25 cellular contexts compared by ENCODE assay signal in the genomic region with DNA sequence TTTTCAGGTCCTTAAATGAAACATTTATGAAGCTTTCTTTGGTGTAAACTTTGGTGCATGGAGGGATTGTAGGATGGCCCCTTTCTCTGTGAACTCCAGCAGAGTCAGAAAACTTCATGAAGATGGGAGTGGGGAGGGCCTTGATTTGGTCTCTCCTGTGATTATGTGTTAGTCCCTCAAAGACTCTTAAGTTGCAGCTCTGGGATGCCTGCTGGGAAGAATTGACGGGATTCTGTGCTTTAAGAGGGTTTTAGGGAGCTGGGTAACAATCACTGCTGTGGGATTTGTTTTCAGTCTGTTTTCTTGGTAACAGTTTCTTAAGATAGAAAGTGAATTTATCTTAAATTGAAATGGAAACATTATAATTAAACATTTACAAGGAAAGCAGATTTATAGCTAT.
DNase-seq lines count a peak whose midpoint lies in the region; ATAC-seq and TF ChIP-seq lines count a peak whose summit lies in the region.
"Had no signal": no experiment of that assay in that cellular context is flagged by ENCODE, and none has a peak within 500 bp of the region (broad histone marks: within the 10 kb centered on the region; RNA-seq: fewer than 3 reads in every experiment).

No MANE protein-coding gene starts in this region.

- H3K27ac Mint-ChIP-seq in endodermal cell (no peak overlapping the region), neural crest cell (ENCODE audit: unreplicated experiment) (peak overlapping the region; percentile 52)
- no peak overlapping the region for H3K27ac Mint-ChIP-seq in naive thymus-derived CD8-positive, alpha-beta T cell
- H3K27ac Mint-ChIP-seq: CD14-positive monocyte; CD4-positive, alpha-beta memory T cell; CD4-positive, CD25-positive, alpha-beta regulatory T cell had no signal

- H3K36me3 Mint-ChIP-seq in endodermal cell (ENCODE audit: low read depth) (no peaks in the 10 kb centered on the region), neural crest cell (ENCODE audit: low read depth) (peaks cover 2% of the 10 kb centered on the region)
- no peaks in the 10 kb centered on the region for H3K36me3 Mint-ChIP-seq in naive thymus-derived CD8-positive, alpha-beta T cell
- H3K36me3 Mint-ChIP-seq: CD14-positive monocyte; CD4-positive, alpha-beta memory T cell; CD4-positive, CD25-positive, alpha-beta regulatory T cell; CD8-positive, alpha-beta memory T cell had no signal

- H3K27ac ChIP-seq in SK-N-MC (peak overlapping the region; percentile 29), endodermal cell (ENCODE audit: low read depth, low read length) (peak overlapping the region; percentile 56), SJCRH30 (no peak overlapping the region), coronary artery (no peak overlapping the region)
- H3K27ac ChIP-seq: BLaER1 had no signal

- H3K9me3 Mint-ChIP-seq in endodermal cell (peaks cover 11% of the 10 kb centered on the region), neural crest cell (no peaks in the 10 kb centered on the region)
- peaks cover 0 to 25% (median 5%) of the 10 kb centered on the region in 9 donors for H3K9me3 Mint-ChIP-seq in naive thymus-derived CD8-positive, alpha-beta T cell

- H3K9me3 ChIP-seq in SK-N-MC (ENCODE audit: low read depth, low read length) (peaks cover 2% of the 10 kb centered on the region; the same call in 1 of the 2 replicates), endodermal cell (ENCODE audit: control insufficient read depth, low read length) (peaks cover 10% of the 10 kb centered on the region), SJCRH30 (replicated peaks) (no peaks in the 10 kb centered on the region)
- H3K9me3 ChIP-seq: BE2C, BLaER1 had no signal

- WGBS in endodermal cell (ENCODE audit: insufficient coverage in 1 of 2, insufficient read length in 1 of 2), 2 experiments: 13% methylated on average over 1 of the region's 1 CpG; no CpG with 5 or more reads in 1 of the 2 experiments

- H3K27me3 Mint-ChIP-seq in endodermal cell (ENCODE audit: insufficient read depth) (peaks cover 17% of the 10 kb centered on the region), neural crest cell (ENCODE audit: low read depth) (peaks cover 56% of the 10 kb centered on the region)
- H3K27me3 Mint-ChIP-seq in naive thymus-derived CD8-positive, alpha-beta T cell: peaks cover 0 to 9% (median 3%) of the 10 kb centered on the region in 5 donors
- H3K27me3 Mint-ChIP-seq: CD4-positive, CD25-positive, alpha-beta regulatory T cell; CD8-positive, alpha-beta memory T cell had no signal

- ATAC-seq in naive thymus-derived CD8-positive, alpha-beta T cell: no peak
- ATAC-seq: GM12878 had no signal

- DNase-seq in SK-N-MC (ENCODE audit: low read depth, low spot score) (no peak), endodermal cell (peak; percentile 55), neural crest cell (ENCODE audit: low read depth, low spot score) (no peak), SJCRH30 (no peak), NCI-H1930 (lab: John Stamatoyannopoulos, UW) (no peak), coronary artery (ENCODE audit: low spot score) (no peak)
- DNase-seq in naive thymus-derived CD8-positive, alpha-beta T cell: no peak
- DNase-seq: 8988T; ACHN; BE2C; C1 segment of cervical spinal cord; CD4-positive, alpha-beta memory T cell; CD4-positive, CD25-positive, alpha-beta regulatory T cell; CD8-positive, alpha-beta memory T cell; COR-L47; DMS 273 treated with DMSO at 0.1 percent for 48 hours; DMS153; DMS53; DMS79; DND-41; EL; GDM1 had no signal

- TF ChIP-seq CTCF in endodermal cell (conservative IDR thresholded peaks at IDR 0.05) (no peak), neural crest cell (conservative IDR thresholded peaks at IDR 0.05) (no peak), coronary artery (IDR thresholded peaks at IDR 0.05) (no peak)

- H3K4me3 ChIP-seq in SK-N-MC (no peak overlapping the region), endodermal cell (ENCODE audit: low read length) (no peak overlapping the region), SJCRH30 (no peak overlapping the region), coronary artery (no peak overlapping the region)
- H3K4me3 ChIP-seq: BLaER1, GM12878 had no signal

- H3K4me1 ChIP-seq in endodermal cell (ENCODE audit: control insufficient read depth, insufficient read depth, low read length) (no peaks in the 10 kb centered on the region), SJCRH30 (no peaks in the 10 kb centered on the region)
- H3K4me1 ChIP-seq: BE2C, BLaER1 had no signal

- POLR2A ChIA-PET in naive thymus-derived CD8-positive, alpha-beta T cell (lab: Charles Lee): no interaction called here

- H3K4me3 Mint-ChIP-seq in endodermal cell: no peak overlapping the region
- no peak overlapping the region for H3K4me3 Mint-ChIP-seq in neural crest cell
- no peak overlapping the region for H3K4me3 Mint-ChIP-seq in naive thymus-derived CD8-positive, alpha-beta T cell
- H3K4me3 Mint-ChIP-seq: CD14-positive monocyte; CD4-positive, alpha-beta memory T cell; CD4-positive, CD25-positive, alpha-beta regulatory T cell; CD8-positive, alpha-beta memory T cell had no signal

- no peak overlapping the region for H3K9ac ChIP-seq in SK-N-MC (ENCODE audit: insufficient read length)
- H3K9ac ChIP-seq in endodermal cell (ENCODE audit: extremely low read depth, low read length, poor library complexity, severe bottlenecking): no peak overlapping the region
- H3K9ac ChIP-seq: BLaER1 had no signal

- H3K27me3 ChIP-seq in endodermal cell (ENCODE audit: control insufficient read depth, insufficient read depth, low read length, poor library complexity, severe bottlenecking) (peaks cover 24% of the 10 kb centered on the region), SJCRH30 (no peaks in the 10 kb centered on the region)
- H3K27me3 ChIP-seq: BE2C had no signal

- H3K4me1 Mint-ChIP-seq in endodermal cell: peaks cover 9% of the 10 kb centered on the region
- peaks cover 20% of the 10 kb centered on the region for H3K4me1 Mint-ChIP-seq in neural crest cell
- H3K4me1 Mint-ChIP-seq in naive thymus-derived CD8-positive, alpha-beta T cell: no peaks in the 10 kb centered on the region
- H3K4me1 Mint-ChIP-seq: CD14-positive monocyte; CD4-positive, alpha-beta memory T cell; CD4-positive, CD25-positive, alpha-beta regulatory T cell; CD8-positive, alpha-beta memory T cell had no signal

- H3K36me3 ChIP-seq in SK-N-MC (ENCODE audit: insufficient read depth, low read length) (peaks cover 32% of the 10 kb centered on the region), endodermal cell (ENCODE audit: control insufficient read depth, insufficient read depth, low read length) (no peaks in the 10 kb centered on the region), SJCRH30 (no peaks in the 10 kb centered on the region)
- H3K36me3 ChIP-seq: BE2C, BLaER1 had no signal

Comparison
In these comparisons a context has a peak if more than half of its experiments do, and no peak if none do; other contexts are left out.
1. H3K27ac ChIP-seq: peak in SK-N-MC (single experiment) and endodermal cell (single experiment); none in SJCRH30 (single experiment) and coronary artery (0 of 2).